ENCODE assay signal across 21 cellular contexts in genomic region chr7:125847706-125848105, GRCh38.
"Had no signal": no experiment of that assay in that cellular context is flagged by ENCODE, and none has a peak within 500 bp of the region (broad histone marks: within the 10 kb centered on the region; RNA-seq: fewer than 3 reads in every experiment).

No MANE protein-coding gene starts in this region.

- H3K4me3 ChIP-seq: ovary, prostate gland, spleen, tibial nerve had no signal

- H3K27me3 Mint-ChIP-seq: activated CD4-positive, alpha-beta memory T cell treated with anti-CD3 and anti-CD28 coated beads, Interleukin-2, amount 10 ng/mL, durations not matched to agents 7 days and 5 days; activated CD4-positive, alpha-beta T cell treated with anti-CD3 and anti-CD28 coated beads, Interleukin-2, amount 10 ng/mL, durations not matched to agents 24 days and 14 days; activated naive CD4-positive, alpha-beta T cell treated with anti-CD3 and anti-CD28 coated beads, Interleukin-2, amount 10 ng/mL, durations not matched to agents 7 days and 5 days; brain; stimulated activated naive CD8-positive, alpha-beta T cell treated with anti-CD3 and anti-CD28 coated beads, Interleukin-15, Interleukin-2, amounts not matched to agents 100 ng/mL and 50 ng/mL, for 24 hours had no signal

- H3K4me3 Mint-ChIP-seq: activated CD4-positive, alpha-beta memory T cell treated with anti-CD3 and anti-CD28 coated beads, Interleukin-2, amount 10 ng/mL, durations not matched to agents 7 days and 5 days; activated CD4-positive, alpha-beta T cell treated with anti-CD3 and anti-CD28 coated beads, Interleukin-2, amount 10 ng/mL, durations not matched to agents 24 days and 14 days; activated naive CD4-positive, alpha-beta T cell treated with anti-CD3 and anti-CD28 coated beads, Interleukin-2, amount 10 ng/mL, durations not matched to agents 7 days and 5 days; activated T-cell treated with anti-CD3 and anti-CD28 coated beads, Interleukin-2, amount 50 U/mL, for 72 hours; brain; mesothelial cell of epicardium; natural killer cell; stimulated activated naive CD8-positive, alpha-beta T cell treated with anti-CD3 and anti-CD28 coated beads, Interleukin-15, Interleukin-2, amounts not matched to agents 100 ng/mL and 50 ng/mL, for 24 hours had no signal

- H3K4me1 Mint-ChIP-seq: activated CD4-positive, alpha-beta memory T cell treated with anti-CD3 and anti-CD28 coated beads, Interleukin-2, amount 10 ng/mL, durations not matched to agents 7 days and 5 days; activated CD4-positive, alpha-beta T cell treated with anti-CD3 and anti-CD28 coated beads, Interleukin-2, amount 10 ng/mL, durations not matched to agents 24 days and 14 days; activated naive CD4-positive, alpha-beta T cell treated with anti-CD3 and anti-CD28 coated beads, Interleukin-2, amount 10 ng/mL, durations not matched to agents 7 days and 5 days; brain; mesothelial cell of epicardium; natural killer cell had no signal

- H3K27ac Mint-ChIP-seq: activated CD4-positive, alpha-beta memory T cell treated with anti-CD3 and anti-CD28 coated beads, Interleukin-2, amount 10 ng/mL, durations not matched to agents 7 days and 5 days; activated CD4-positive, alpha-beta T cell treated with anti-CD3 and anti-CD28 coated beads, Interleukin-2, amount 10 ng/mL, durations not matched to agents 24 days and 14 days; activated naive CD4-positive, alpha-beta T cell treated with anti-CD3 and anti-CD28 coated beads, Interleukin-2, amount 10 ng/mL, durations not matched to agents 7 days and 5 days; activated T-cell treated with anti-CD3 and anti-CD28 coated beads, Interleukin-2, amount 50 U/mL, for 72 hours; brain; mesothelial cell of epicardium; natural killer cell; stimulated activated naive CD8-positive, alpha-beta T cell treated with anti-CD3 and anti-CD28 coated beads, Interleukin-15, Interleukin-2, amounts not matched to agents 100 ng/mL and 50 ng/mL, for 24 hours had no signal

- H3K4me1 ChIP-seq: foreskin keratinocyte, prostate gland, spleen, tibial nerve had no signal

- H3K27me3 ChIP-seq: foreskin keratinocyte, neutrophil, ovary, spleen, tibial nerve had no signal

- H3K36me3 Mint-ChIP-seq: activated naive CD4-positive, alpha-beta T cell treated with anti-CD3 and anti-CD28 coated beads, Interleukin-2, amount 10 ng/mL, durations not matched to agents 7 days and 5 days; brain; mesothelial cell of epicardium had no signal

- H3K9me3 ChIP-seq: neutrophil, ovary, prostate gland had no signal

- DNase-seq: activated CD4-positive, alpha-beta memory T cell treated with anti-CD3 and anti-CD28 coated beads, Interleukin-2, amount 10 ng/mL, durations not matched to agents 7 days and 5 days; activated CD4-positive, alpha-beta T cell treated with anti-CD3 and anti-CD28 coated beads, Interleukin-2, amount 10 ng/mL, durations not matched to agents 24 days and 14 days; activated effector memory CD4-positive, alpha-beta T cell treated with Interleukin-2 at 50 U/mL for 16 hours; activated naive CD4-positive, alpha-beta T cell treated with anti-CD3 and anti-CD28 coated beads, Interleukin-2, amount 10 ng/mL, durations not matched to agents 7 days and 5 days; activated T-cell treated with anti-CD3 and anti-CD28 coated beads, Interleukin-2, amount 50 U/mL, for 72 hours; dermis blood vessel endothelial cell; effector CD8-positive, alpha-beta T cell; foreskin keratinocyte; left ventricle myocardium superior; mammary epithelial cell; natural killer cell; ovary; spleen; stimulated activated CD4-positive, alpha-beta T cell treated with anti-CD3 and anti-CD28 coated beads, Interleukin-4, amount 100 ng/mL, for 1 hour had no signal

- H3K27ac ChIP-seq: foreskin keratinocyte, neutrophil, ovary, prostate gland, spleen, tibial nerve had no signal

- H3K36me3 ChIP-seq: neutrophil, ovary, prostate gland, spleen, tibial nerve had no signal

- ATAC-seq: activated CD4-positive, CD25-positive, alpha-beta regulatory T cell treated with anti-CD3 and anti-CD28 coated beads, Interleukin-2, amount 50 U/mL, for 24 hours; activated T-cell treated with anti-CD3 and anti-CD28 coated beads, Interleukin-2, amount 50 U/mL, for 72 hours; foreskin keratinocyte; left ventricle myocardium superior; natural killer cell had no signal
